28 cellular contexts compared by ENCODE assay signal in the genomic region with DNA sequence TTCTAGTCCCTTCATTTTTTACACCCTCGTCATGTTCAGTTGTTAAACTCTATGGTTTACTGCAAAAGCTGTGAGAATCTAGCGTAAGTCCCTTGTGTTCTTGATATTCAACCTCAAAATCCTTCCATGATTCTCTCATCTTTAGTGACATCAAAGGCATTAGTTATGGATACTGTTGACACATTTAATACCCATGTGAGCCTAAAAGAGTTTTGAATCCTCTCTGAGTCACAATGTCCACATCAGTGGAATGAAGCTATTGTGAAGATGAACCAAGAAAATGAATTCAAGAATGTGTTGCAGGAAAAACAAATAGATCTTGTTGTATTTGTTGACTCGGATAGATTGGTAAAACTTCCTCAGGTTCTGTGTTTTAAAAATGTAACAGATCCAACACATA.
"Had no signal": no experiment of that assay in that cellular context is flagged by ENCODE, and none has a peak within 500 bp of the region (broad histone marks: within the 10 kb centered on the region; RNA-seq: fewer than 3 reads in every experiment).

No MANE protein-coding gene starts in this region.

- ATAC-seq: naive thymus-derived CD4-positive, alpha-beta T cell; natural killer cell; psoas muscle; right cardiac atrium; sciatic nerve; stimulated activated memory B cell treated with anti-CD40 and anti-IgM and Interleukin-4, amounts not matched to agents 10 μg/mL and 1 μg/mL and 100 μg/mL, for 72 hours; stimulated activated naive CD8-positive, alpha-beta T cell treated with anti-CD3 and anti-CD28 coated beads, Interleukin-15, amount 100 ng/mL, for 72 hours; stimulated activated naive CD8-positive, alpha-beta T cell treated with anti-CD3 and anti-CD28 coated beads, Interleukin-15, Interleukin-2, amounts not matched to agents 100 U/mL and 50 U/mL, for 24 hours; upper lobe of right lung had no signal

- H2AFZ ChIP-seq: neural progenitor cell, parathyroid adenoma had no signal

- DNase-seq: naive thymus-derived CD4-positive, alpha-beta T cell; natural killer cell; occipital lobe; ovary; posterior cingulate gyrus; psoas muscle; right cardiac atrium; spleen; stimulated activated CD4-positive, alpha-beta T cell treated with anti-CD3 and anti-CD28 coated beads, Interleukin-12 subunit alpha, Interleukin-12 subunit beta, amount 100 ng/mL, for 4 hours; stimulated activated CD4-positive, alpha-beta T cell treated with anti-CD3 and anti-CD28 coated beads, Interleukin-1b, Interleukin-23, amount 100 ng/mL, for 48 hours; stimulated activated CD4-positive, alpha-beta T cell treated with anti-CD3 and anti-CD28 coated beads, Interleukin-4, amount 100 ng/mL, for 1 hour; stimulated activated CD4-positive, alpha-beta T cell treated with anti-CD3 and anti-CD28 coated beads, Interleukin-4, amount 100 ng/mL, for 4 hours; stimulated activated CD8-positive, alpha-beta memory T cell treated with anti-CD3 and anti-CD28 coated beads, Interleukin-4, amount 100 ng/mL, for 48 hours; stimulated activated naive CD4-positive, alpha-beta T cell; stimulated activated naive CD8-positive, alpha-beta T cell treated with anti-CD3 and anti-CD28 coated beads, Interleukin-15, amount 100 ng/mL, for 72 hours; stimulated activated naive CD8-positive, alpha-beta T cell treated with anti-CD3 and anti-CD28 coated beads, Interleukin-15, Interleukin-2, amounts not matched to agents 100 U/mL and 50 U/mL, for 24 hours; substantia nigra; testis; tibial artery; transverse colon; upper lobe of right lung; uterus had no signal

- H3K27me3 ChIP-seq: neural progenitor cell, ovary, spleen, suprapubic skin, testis, tibial artery, transverse colon, upper lobe of right lung, uterus had no signal

- H3K9me3 ChIP-seq: ovary, psoas muscle, spleen, suprapubic skin, testis, tibial artery, transverse colon, upper lobe of right lung, uterus had no signal

- H3K79me2 ChIP-seq: parathyroid adenoma had no signal

- H3K36me3 ChIP-seq: neural progenitor cell, ovary, spleen, suprapubic skin, tibial artery, transverse colon, upper lobe of right lung, uterus had no signal

- H3K4me3 ChIP-seq: neural progenitor cell, ovary, psoas muscle, smooth muscle cell, spleen, suprapubic skin, testis, tibial artery, transverse colon, upper lobe of right lung, uterus had no signal

- H3K9ac ChIP-seq: neural progenitor cell, parathyroid adenoma had no signal

- H3K27ac ChIP-seq: neural progenitor cell, ovary, parathyroid adenoma, psoas muscle, spleen, suprapubic skin, testis, tibial artery, transverse colon, upper lobe of right lung, uterus had no signal

- H3K4me2 ChIP-seq: neural progenitor cell, smooth muscle cell had no signal

- H3K4me1 ChIP-seq: neural progenitor cell, parathyroid adenoma, psoas muscle, spleen, suprapubic skin, testis, tibial artery, transverse colon, upper lobe of right lung, uterus had no signal
